1 cellular context compared by ENCODE assay signal in genomic region chr2:53247986-53248735, GRCh38.
TF ChIP-seq lines count a peak whose summit lies in the region.

No MANE protein-coding gene starts in this region.

TF ChIP-seq in GM23338, 12 proteins besides CTCF, POLR2A, EP300 and RAD21 (continued from another document):
- TF ChIP-seq ZNF462 (CRISPR knock-in tag; IDR thresholded peaks at IDR 0.05): no peak
